In the genomic region with DNA sequence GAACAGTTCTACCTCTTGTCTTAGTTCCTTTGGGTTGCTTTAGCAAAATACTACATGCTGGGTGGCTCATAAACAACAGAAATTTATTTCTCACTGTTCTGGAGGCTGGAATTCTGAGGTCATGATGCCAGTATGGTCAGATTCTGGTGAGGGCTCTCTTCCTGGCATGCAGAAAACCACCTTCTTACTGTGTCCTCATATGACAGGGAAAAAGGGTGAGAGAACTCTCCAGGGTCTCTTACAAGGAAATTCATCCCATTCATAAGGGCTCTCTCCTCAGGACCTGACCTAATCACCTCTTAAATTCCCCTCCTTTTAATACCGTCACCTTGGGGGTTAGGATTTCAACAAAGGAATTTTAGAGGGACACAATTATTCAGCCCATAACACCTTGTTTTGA, we compare ENCODE assay signal across 1 cellular context.
TF ChIP-seq lines count a peak whose summit lies in the region.

No MANE protein-coding gene starts in this region.

TF ChIP-seq in IMR-90, 13 proteins besides CTCF, POLR2A, EP300 and RAD21:
- TF ChIP-seq MAZ (IDR thresholded peaks at IDR 0.05; ENCODE audit: borderline replicate concordance, low read depth, low read length) (no peak), MAFK (IDR thresholded peaks at IDR 0.05; ENCODE audit: low read depth, low read length) (no peak), MXI1 (IDR thresholded peaks at IDR 0.05; ENCODE audit: borderline replicate concordance, low read depth, low read length) (no peak), BHLHE40 (IDR thresholded peaks at IDR 0.05; ENCODE audit: low read depth, low read length) (no peak), RCOR1 (IDR thresholded peaks at IDR 0.05; ENCODE audit: insufficient replicate concordance, low read length) (no peak), CEBPB (IDR thresholded peaks at IDR 0.05; ENCODE audit: low read depth, low read length) (no peak)
